7 cellular contexts compared by ENCODE assay signal in genomic region chr5:149074080-149074479, GRCh38. TPM values are rescaled to one million over a fixed set of nuclear protein-coding genes. Genes with fewer than 3 reads are reported as not detected.
DNase-seq lines count a peak whose midpoint lies in the region; ATAC-seq and TF ChIP-seq lines count a peak whose summit lies in the region.
"Not testable (repeated sequence)": the region's sequence is repeated elsewhere in the genome, so short reads cannot be mapped to it uniquely, and the experiment has no call there.

No MANE protein-coding gene starts in this region.

- not testable (repeated sequence) for DNase-seq in Calu3; RWPE2 (ENCODE audit: low spot score); smooth muscle cell (lab: John Stamatoyannopoulos, UW; ENCODE audit: unreplicated experiment)
- peak; percentile 26 for DNase-seq in MV-4-11 (lab: John Stamatoyannopoulos, UW)
- DNase-seq in epithelial cell of esophagus (ENCODE audit: low read depth), result peak; percentile 84
- DNase-seq in fibroblast of the aortic adventitia (ENCODE audit: low read depth), result peak; percentile 51

- not testable (repeated sequence) for H2AFZ ChIP-seq in smooth muscle cell (ENCODE audit: low read depth)

- BruUV-seq in Calu3 (replicated peaks; lab: Mats Ljungman, UMichigan), result not testable (repeated sequence)

- H3K4me1 ChIP-seq in RWPE2 (ENCODE audit: insufficient read depth, poor library complexity, severe bottlenecking), result peaks cover 34% of the 10 kb centered on the region
- not testable (repeated sequence) for H3K4me1 ChIP-seq in mucosa of rectum (ENCODE audit: control insufficient read depth in 2 of 2, insufficient read depth in 2 of 2, low read length in 2 of 2); smooth muscle cell (ENCODE audit: low read depth)

- H3K27me3 Mint-ChIP-seq in Calu3 (ENCODE audit: unreplicated experiment), result not testable (repeated sequence)

- H3K27me3 ChIP-seq in RWPE2 (ENCODE audit: insufficient read depth, poor library complexity, severe bottlenecking); mucosa of rectum (ENCODE audit: control insufficient read depth in 2 of 2, insufficient read depth in 2 of 2, low read length in 2 of 2); smooth muscle cell (ENCODE audit: low read depth): not testable (repeated sequence)

- H3K36me3 Mint-ChIP-seq in Calu3 (ENCODE audit: insufficient read depth, unreplicated experiment), result not testable (repeated sequence)

- peaks cover 35% of the 10 kb centered on the region for H3K9me3 Mint-ChIP-seq in Calu3 (ENCODE audit: low read depth, unreplicated experiment)

- not testable (repeated sequence) for H3K36me3 ChIP-seq in RWPE2 (ENCODE audit: low read depth); mucosa of rectum (ENCODE audit: control insufficient read depth in 2 of 2, insufficient read depth in 2 of 2, low read length in 2 of 2); smooth muscle cell (ENCODE audit: low read depth)

- H3K9ac ChIP-seq in mucosa of rectum (ENCODE audit: low read depth in 1 of 2, low read length in 2 of 2); smooth muscle cell (ENCODE audit: low read depth): not testable (repeated sequence)

- not testable (repeated sequence) for H4K20me1 ChIP-seq in smooth muscle cell (ENCODE audit: low read depth)

- not testable (repeated sequence) for H3K4me2 ChIP-seq in smooth muscle cell

- not testable (repeated sequence) for H3K9me3 ChIP-seq in RWPE2 (ENCODE audit: severe bottlenecking); mucosa of rectum (ENCODE audit: control insufficient read depth in 2 of 2, low read length in 2 of 2); smooth muscle cell (replicated peaks; ENCODE audit: low read depth)

- H3K4me3 Mint-ChIP-seq in Calu3 (ENCODE audit: low read depth, unreplicated experiment), result not testable (repeated sequence)

- H3K27ac ChIP-seq in RWPE2 (ENCODE audit: poor library complexity, severe bottlenecking) (peak overlapping the region; percentile 78), mucosa of rectum (ENCODE audit: low read depth in 2 of 2, low read length in 2 of 2) (peak overlapping the region; percentile 32 to 57), smooth muscle cell (ENCODE audit: low read depth) (peak overlapping the region; percentile 37)

- H3F3A ChIP-seq in smooth muscle cell (ENCODE audit: low read depth), result not testable (repeated sequence)

- not testable (repeated sequence) for H3K4me3 ChIP-seq in RWPE2 (ENCODE audit: severe bottlenecking); epithelial cell of esophagus (ENCODE audit: low read length); fibroblast of the aortic adventitia (ENCODE audit: low read depth, low read length); mucosa of rectum (ENCODE audit: low read length in 2 of 2); smooth muscle cell

- peak overlapping the region; percentile 74 for H3K27ac Mint-ChIP-seq in Calu3 (ENCODE audit: unreplicated experiment)

- CTCF ChIA-PET in Calu3 (lab: Charles Lee), result interaction anchor here (1.3 kb wide), 1 partner anchor 343 kb away, joined by 3 read pairs; no protein-coding TSS in a partner anchor

- TF ChIP-seq CTCF in Calu3 (IDR thresholded peaks at IDR 0.05; ENCODE audit: unreplicated experiment); RWPE2 (IDR thresholded peaks at IDR 0.05; ENCODE audit: poor library complexity, severe bottlenecking); epithelial cell of esophagus (IDR thresholded peaks at IDR 0.05; ENCODE audit: insufficient read depth, low read depth, low read length, missing control alignments); fibroblast of the aortic adventitia (IDR thresholded peaks at IDR 0.05; ENCODE audit: insufficient read depth, low read length); smooth muscle cell (IDR thresholded peaks at IDR 0.05; ENCODE audit: borderline replicate concordance, insufficient read depth, poor library complexity, severe bottlenecking): not testable (repeated sequence)

- not testable (repeated sequence) for H3K79me2 ChIP-seq in smooth muscle cell (ENCODE audit: low read depth)

- intact Hi-C loops in Calu3 (cut with micrococcal nuclease; ENCODE audit: unreplicated experiment), result not testable (repeated sequence)

- peak; percentile 51 for ATAC-seq in RWPE2 (ENCODE audit: low read depth)

- peaks cover 38% of the 10 kb centered on the region for H3K4me1 Mint-ChIP-seq in Calu3 (ENCODE audit: low read depth, unreplicated experiment)

RNA-seq across cellular contexts. Expression of gene SH3TC2, which starts 11.2 kb away (rescaled TPM):
- total RNA-seq in Calu3 (2022) (54.6 and 60.3 TPM in 2 replicates), fibroblast of the aortic adventitia (ENCODE audit: low replicate concordance) (1.6 and 4.1 TPM in 2 replicates), smooth muscle cell (0.31 and 1.9 TPM in 2 replicates)
- polyA plus RNA-seq in smooth muscle cell, result 0.19 and 0.46 TPM in 2 replicates

Comparison
In these comparisons a context has a peak if more than half of its experiments do, and no peak if none do; other contexts are left out.
1. RNA of gene SH3TC2, which starts 11.2 kb away (total RNA-seq): 54.6 to 60.3 TPM in Calu3; 1.6 to 4.1 TPM in fibroblast of the aortic adventitia and 0.31 to 1.9 TPM in smooth muscle cell; every median in the first group is over 10 times any median in the second.
2. Peak in every context shown above with its lines, with median percentiles within 50 percentile points of each other: H3K27ac ChIP-seq.